27 cellular contexts compared by ENCODE assay signal in the genomic region with DNA sequence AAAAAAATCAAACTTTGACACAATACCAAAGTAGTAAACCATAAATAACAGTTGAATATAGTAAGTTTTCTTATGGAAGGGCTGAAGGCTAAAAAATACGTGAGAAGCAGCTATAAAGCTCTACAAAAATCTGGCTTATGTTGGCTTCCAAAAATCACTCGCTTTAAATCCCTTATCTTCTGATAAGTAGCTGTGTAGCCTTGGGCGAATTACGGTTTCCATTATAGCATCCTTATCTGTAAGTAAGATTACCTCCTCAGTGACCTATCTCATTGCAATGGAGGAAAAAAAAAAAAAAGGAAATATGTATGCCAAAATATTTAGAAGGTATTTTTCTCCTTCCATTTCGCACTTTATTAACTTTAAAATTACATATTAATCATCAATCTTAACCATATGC.
"Had no signal": no experiment of that assay in that cellular context is flagged by ENCODE, and none has a peak within 500 bp of the region (broad histone marks: within the 10 kb centered on the region; RNA-seq: fewer than 3 reads in every experiment).

No MANE protein-coding gene starts in this region.

- ATAC-seq: activated CD8-positive, alpha-beta T cell treated with anti-CD3 and anti-CD28 coated beads for 36 hours; activated naive CD8-positive, alpha-beta T cell treated with anti-CD3 and anti-CD28 coated beads, Interleukin-2, amount 50 U/mL, for 24 hours; body of pancreas had no signal

- H3K27me3 ChIP-seq: body of pancreas, brain microvascular endothelial cell, breast epithelium had no signal

- H3K4me1 ChIP-seq: body of pancreas, breast epithelium had no signal

- H3K36me3 ChIP-seq: brain microvascular endothelial cell, breast epithelium had no signal

- H3K9me3 ChIP-seq: body of pancreas, breast epithelium had no signal

- H3K4me3 ChIP-seq: body of pancreas, breast epithelium had no signal

- DNase-seq: activated B cell treated with CpG ODN at 0.5 μM for 24 hours; activated CD4-positive, alpha-beta memory T cell treated with anti-CD3 and anti-CD28 coated beads for 36 hours; activated CD4-positive, alpha-beta T cell treated with anti-CD3 and anti-CD28 coated beads for 4 hours; activated CD4-positive, alpha-beta T cell treated with anti-CD3 and anti-CD28 coated beads, Interleukin-2, amount 10 ng/mL, durations not matched to agents 24 days and 14 days; activated CD4-positive, alpha-beta T cell treated with anti-CD3 and anti-CD28 coated beads, Interleukin-2, amount 50 U/mL, for 1 hour; activated CD4-positive, alpha-beta T cell treated with anti-CD3 and anti-CD28 coated beads, Interleukin-2, amount 50 U/mL, for 4 hours; activated CD4-positive, CD25-positive, alpha-beta regulatory T cell treated with anti-CD3 and anti-CD28 coated beads, Interleukin-2, amount 50 U/mL, for 72 hours; activated CD8-positive, alpha-beta memory T cell treated with anti-CD3 and anti-CD28 coated beads, Interleukin-2, amount 50 U/mL, for 48 hours; activated CD8-positive, alpha-beta T cell treated with anti-CD3 and anti-CD28 coated beads for 36 hours; activated effector memory CD4-positive, alpha-beta T cell treated with Interleukin-2 at 50 U/mL for 16 hours; activated gamma-delta T cell; activated naive CD4-positive, alpha-beta T cell treated with anti-CD3 and anti-CD28 coated beads, Interleukin-2, amount 10 ng/mL, durations not matched to agents 7 days and 5 days; activated naive CD4-positive, alpha-beta T cell treated with Interleukin-2 at 50 U/mL for 16 hours; activated naive CD8-positive, alpha-beta T cell treated with anti-CD3 and anti-CD28 coated beads, Interleukin-2, amount 10 ng/mL, durations not matched to agents 7 days and 5 days; activated naive CD8-positive, alpha-beta T cell treated with anti-CD3 and anti-CD28 coated beads, Interleukin-2, amount 50 U/mL, for 24 hours; activated T-cell treated with anti-CD3 and anti-CD28 coated beads, Interleukin-2, amount 50 U/mL, for 24 hours; activated T-cell treated with anti-CD3 and anti-CD28 coated beads, Interleukin-2, amount 50 U/mL, for 48 hours; amniotic stem cell; aorta; body of pancreas; brain microvascular endothelial cell; central memory CD4-positive, alpha-beta T cell; T-helper 1 cell; T-helper 2 cell; T-helper 9 cell had no signal

- H3K27ac ChIP-seq: body of pancreas, brain microvascular endothelial cell, breast epithelium, VCaP had no signal
